17 cellular contexts compared by ENCODE assay signal in the genomic region with DNA sequence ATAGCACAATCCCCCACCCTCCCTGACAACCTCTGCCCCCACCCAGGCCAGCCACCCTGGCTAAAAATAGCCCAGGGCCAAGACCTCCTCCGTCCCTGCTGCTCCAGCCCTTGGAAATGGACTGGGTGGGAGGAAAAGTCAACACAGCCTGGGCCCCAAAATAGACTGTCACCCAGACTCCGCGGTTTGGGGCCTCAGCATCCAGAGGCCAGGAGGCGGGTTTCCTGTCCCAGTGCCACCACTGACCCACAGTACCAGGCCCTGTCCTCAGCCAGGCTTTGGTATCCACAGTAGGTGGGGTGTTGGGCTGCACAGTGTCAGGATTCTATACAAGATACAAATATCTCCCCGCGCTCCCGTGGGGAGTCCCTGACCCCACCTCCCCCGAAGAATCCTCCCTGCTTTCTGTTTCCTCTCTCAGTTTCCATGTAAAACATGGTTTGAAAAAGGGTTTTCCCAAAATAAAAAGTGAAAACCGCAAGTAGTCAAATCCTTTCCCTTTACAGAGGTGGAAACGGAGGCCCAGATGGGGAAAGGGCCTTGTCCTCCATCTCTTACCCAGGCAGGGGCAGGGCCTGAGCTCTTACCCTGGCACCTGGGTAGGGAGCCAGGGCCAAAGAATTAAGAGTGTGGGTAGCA. TPM values are rescaled to one million over a fixed set of nuclear protein-coding genes. Genes with fewer than 3 reads are reported as not detected.
DNase-seq lines count a peak whose midpoint lies in the region; ATAC-seq and TF ChIP-seq lines count a peak whose summit lies in the region.
"Had no signal": no experiment of that assay in that cellular context is flagged by ENCODE, and none has a peak within 500 bp of the region (broad histone marks: within the 10 kb centered on the region; RNA-seq: fewer than 3 reads in every experiment).

No MANE protein-coding gene starts in this region.

- H4K5ac ChIP-seq in IMR-90 (ENCODE audit: low read depth, low read length): no peak overlapping the region

- H3K56ac ChIP-seq in IMR-90 (ENCODE audit: extremely low read depth, insufficient read depth, low read length): no peak overlapping the region

- H3K18ac ChIP-seq in IMR-90 (ENCODE audit: low read depth, low read length): no peak overlapping the region

- H3K36me3 ChIP-seq in IMR-90 (ENCODE audit: control insufficient read depth, insufficient read depth, low read length): no peaks in the 10 kb centered on the region; the same call in 1 of the 2 replicates
- H3K36me3 ChIP-seq: thoracic aorta had no signal

- peak overlapping the region; percentile 51 for H2AK9ac ChIP-seq in IMR-90 (replicated peaks; ENCODE audit: low read depth, low read length, poor library complexity)

- H3K14ac ChIP-seq in IMR-90 (replicated peaks; ENCODE audit: low read depth, low read length): no peak overlapping the region

- 67% methylated on average over 1 of the region's 10 CpGs; no CpG with 5 or more reads in 1 of the 2 experiments for WGBS in IMR-90 (ENCODE audit: extremely low coverage in 2 of 2, insufficient read length in 1 of 2), 2 experiments

- no peak overlapping the region for H2BK120ac ChIP-seq in IMR-90 (ENCODE audit: low read depth, low read length)

- no peak overlapping the region for H3K4me3 ChIP-seq in IMR-90 (ENCODE audit: insufficient read depth, low read depth, low read length)
- H3K4me3 ChIP-seq: thoracic aorta had no signal

- H3K27me3 ChIP-seq in IMR-90 (ENCODE audit: control insufficient read depth, insufficient read depth, low read length) (no peaks in the 10 kb centered on the region), layer of hippocampus (ENCODE audit: control insufficient read depth, insufficient read depth, low read length) (no peaks in the 10 kb centered on the region)

- H2BK20ac ChIP-seq in IMR-90 (ENCODE audit: low read depth, low read length): no peak overlapping the region

- no peak overlapping the region for H3K4ac ChIP-seq in IMR-90 (ENCODE audit: low read depth, low read length)

- DNase-seq in IMR-90 (no peak), substantia nigra (lab: John Stamatoyannopoulos, UW) (no peak), SHP77 (lab: John Stamatoyannopoulos, UW) (no peak)
- DNase-seq: activated CD4-positive, alpha-beta memory T cell treated with anti-CD3 and anti-CD28 coated beads, Interleukin-2, amount 10 ng/mL, durations not matched to agents 7 days and 5 days; activated naive CD8-positive, alpha-beta T cell treated with anti-CD3 and anti-CD28 coated beads, Interleukin-2, amount 50 U/mL, for 24 hours; activated T-cell treated with anti-CD3 and anti-CD28 coated beads, Interleukin-2, amount 50 U/mL, for 72 hours; HCEC 1CT; MM.1S; NCI-H2081 treated with DMSO at 0.1 percent for 48 hours; NCI-H524; stimulated activated CD4-positive, alpha-beta T cell treated with anti-CD3 and anti-CD28 coated beads, Interleukin-2, amount 100 ng/mL, for 24 hours had no signal

- BruUV-seq in IMR-90 (replicated peaks; lab: Mats Ljungman, UMichigan): no TSS peak

- H3K27ac ChIP-seq in IMR-90 (ENCODE audit: insufficient read depth, low read length) (no peak overlapping the region), layer of hippocampus (ENCODE audit: low read depth, low read length) (peak overlapping the region; percentile 98), substantia nigra (ENCODE audit: low read depth, low read length, poor library complexity, severe bottlenecking) (peak overlapping the region; percentile 99)

- intact Hi-C loops in IMR-90 (cut with micrococcal nuclease): no loop called here

- no peak for TF ChIP-seq CTCF in IMR-90 (conservative IDR thresholded peaks at IDR 0.05; ENCODE audit: low read depth, low read length)

- H3K4me1 ChIP-seq in IMR-90 (ENCODE audit: control insufficient read depth, insufficient read depth, low read length): peaks cover 13% of the 10 kb centered on the region

- H3K27ac Mint-ChIP-seq in activated T-helper 17 cell treated with anti-CD3 and anti-CD28 coated beads, Interleukin-2, amount 50 U/mL, for 72 hours: peak overlapping the region; percentile 59
- H3K27ac Mint-ChIP-seq: activated CD4-positive, alpha-beta memory T cell treated with anti-CD3 and anti-CD28 coated beads, Interleukin-2, amount 10 ng/mL, durations not matched to agents 7 days and 5 days; activated naive CD8-positive, alpha-beta T cell treated with anti-CD3 and anti-CD28 coated beads, Interleukin-2, amount 50 U/mL, for 24 hours; activated T-cell treated with anti-CD3 and anti-CD28 coated beads, Interleukin-2, amount 50 U/mL, for 72 hours had no signal

- dilution Hi-C loops in IMR-90 (cut with HindIII; ENCODE audit: low sequenced_read_pairs, unreplicated experiment): no loop called here

- H3K9ac ChIP-seq in IMR-90 (ENCODE audit: low read depth, low read length): no peak overlapping the region

- no peak overlapping the region for H2BK5ac ChIP-seq in IMR-90 (ENCODE audit: low read depth, low read length, poor library complexity, severe bottlenecking)

- H3K4me1 Mint-ChIP-seq in activated T-helper 17 cell treated with anti-CD3 and anti-CD28 coated beads, Interleukin-2, amount 50 U/mL, for 72 hours: no peaks in the 10 kb centered on the region

- H2AK5ac ChIP-seq in IMR-90 (ENCODE audit: low read depth, low read length): no peak overlapping the region

- peak overlapping the region; percentile 48 for H2AFZ ChIP-seq in IMR-90 (replicated peaks; ENCODE audit: low read length, poor library complexity)

- peaks cover 5% of the 10 kb centered on the region for H4K20me1 ChIP-seq in IMR-90 (ENCODE audit: insufficient read depth, low read length)

- CTCF ChIA-PET in IMR-90 (lab: Yijun Ruan, JAX): interaction anchor here (0.8 kb wide), 1 partner anchor 20 kb away, joined by 3 read pairs; a partner anchor contains a TSS

- H3K36me3 Mint-ChIP-seq in activated T-helper 17 cell treated with anti-CD3 and anti-CD28 coated beads, Interleukin-2, amount 50 U/mL, for 72 hours (ENCODE audit: low read depth): no peaks in the 10 kb centered on the region

- no peak overlapping the region for H4K91ac ChIP-seq in IMR-90 (ENCODE audit: insufficient read depth, low read depth, low read length)

- no peak overlapping the region for H4K8ac ChIP-seq in IMR-90 (ENCODE audit: low read depth in 2 of 2, low read length in 2 of 2)

- no peak overlapping the region for H3K23ac ChIP-seq in IMR-90 (ENCODE audit: low read depth, low read length)

- TF ChIP-seq POLR2A in IMR-90 (IDR thresholded peaks at IDR 0.05; ENCODE audit: low read depth, low read length): no peak

- ATAC-seq in IMR-90 (ENCODE audit: low read depth) (no peak), GM18868 (IDR thresholded peaks at IDR 0.05; ENCODE audit: unreplicated experiment) (no peak), HG02870 (IDR thresholded peaks at IDR 0.05; ENCODE audit: unreplicated experiment) (no peak)
- ATAC-seq in activated T-helper 17 cell treated with anti-CD3 and anti-CD28 coated beads, Interleukin-2, amount 50 U/mL, for 72 hours (replicated peaks): peak; percentile 66
- ATAC-seq: SK-N-SH treated with all-trans-retinoic acid at 6 μM for 48 hours had no signal

- in situ Hi-C loops in IMR-90 (cut with MboI; ENCODE audit: low sequenced_read_pairs): no loop called here

- peaks cover 16% of the 10 kb centered on the region; the same call in 1 of the 2 replicates for H3K9me1 ChIP-seq in IMR-90 (ENCODE audit: insufficient read depth, low read length)

- no peak for TF ChIP-seq RAD21 in IMR-90 (IDR thresholded peaks at IDR 0.05; ENCODE audit: low read length)

- peak overlapping the region; percentile 28 for H3K4me3 Mint-ChIP-seq in activated T-helper 17 cell treated with anti-CD3 and anti-CD28 coated beads, Interleukin-2, amount 50 U/mL, for 72 hours
- H3K4me3 Mint-ChIP-seq: activated CD4-positive, alpha-beta memory T cell treated with anti-CD3 and anti-CD28 coated beads, Interleukin-2, amount 10 ng/mL, durations not matched to agents 7 days and 5 days; activated naive CD8-positive, alpha-beta T cell treated with anti-CD3 and anti-CD28 coated beads, Interleukin-2, amount 50 U/mL, for 24 hours; activated T-cell treated with anti-CD3 and anti-CD28 coated beads, Interleukin-2, amount 50 U/mL, for 72 hours had no signal

- no peaks in the 10 kb centered on the region for H3K9me3 Mint-ChIP-seq in activated T-helper 17 cell treated with anti-CD3 and anti-CD28 coated beads, Interleukin-2, amount 50 U/mL, for 72 hours
- H3K9me3 Mint-ChIP-seq: activated CD4-positive, alpha-beta memory T cell treated with anti-CD3 and anti-CD28 coated beads, Interleukin-2, amount 10 ng/mL, durations not matched to agents 7 days and 5 days; activated naive CD8-positive, alpha-beta T cell treated with anti-CD3 and anti-CD28 coated beads, Interleukin-2, amount 50 U/mL, for 24 hours; activated T-cell treated with anti-CD3 and anti-CD28 coated beads, Interleukin-2, amount 50 U/mL, for 72 hours had no signal

- POLR2A ChIA-PET in IMR-90 (lab: Charles Lee; ENCODE audit: unreplicated experiment): no interaction called here

- H2BK15ac ChIP-seq in IMR-90 (ENCODE audit: low read depth, low read length): no peak overlapping the region

- no peaks in the 10 kb centered on the region for H3K27me3 Mint-ChIP-seq in activated T-helper 17 cell treated with anti-CD3 and anti-CD28 coated beads, Interleukin-2, amount 50 U/mL, for 72 hours
- H3K27me3 Mint-ChIP-seq: activated naive CD8-positive, alpha-beta T cell treated with anti-CD3 and anti-CD28 coated beads, Interleukin-2, amount 50 U/mL, for 24 hours had no signal

- H3K9me3 ChIP-seq in IMR-90 (ENCODE audit: control insufficient read depth, insufficient read depth, low read length): no peaks in the 10 kb centered on the region
- H3K9me3 ChIP-seq: thoracic aorta had no signal

- H3K79me1 ChIP-seq in IMR-90 (ENCODE audit: low read depth in 1 of 2, low read length in 2 of 2): peaks cover 4 to 24% of the 10 kb centered on the region in 2 experiments; a peak in 2 of 4 replicates

- no peak overlapping the region for H3K4me2 ChIP-seq in IMR-90 (ENCODE audit: low read depth, low read length)

TF ChIP-seq in IMR-90, 13 proteins besides CTCF, POLR2A, EP300 and RAD21 (continues in another document):
- TF ChIP-seq MAFK (IDR thresholded peaks at IDR 0.05; ENCODE audit: low read depth, low read length) (no peak), NFE2L2 (IDR thresholded peaks at IDR 0.05; ENCODE audit: low read depth, low read length) (no peak)
- TF ChIP-seq, protein P1, sequence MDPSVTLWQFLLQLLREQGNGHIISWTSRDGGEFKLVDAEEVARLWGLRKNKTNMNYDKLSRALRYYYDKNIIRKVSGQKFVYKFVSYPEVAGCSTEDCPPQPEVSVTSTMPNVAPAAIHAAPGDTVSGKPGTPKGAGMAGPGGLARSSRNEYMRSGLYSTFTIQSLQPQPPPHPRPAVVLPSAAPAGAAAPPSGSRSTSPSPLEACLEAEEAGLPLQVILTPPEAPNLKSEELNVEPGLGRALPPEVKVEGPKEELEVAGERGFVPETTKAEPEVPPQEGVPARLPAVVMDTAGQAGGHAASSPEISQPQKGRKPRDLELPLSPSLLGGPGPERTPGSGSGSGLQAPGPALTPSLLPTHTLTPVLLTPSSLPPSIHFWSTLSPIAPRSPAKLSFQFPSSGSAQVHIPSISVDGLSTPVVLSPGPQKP (IDR thresholded peaks at IDR 0.05; ENCODE audit: borderline replicate concordance, low read depth, low read length): no peak

RNA-seq across cellular contexts. Expression of a gene that starts 20.1 kb away (rescaled TPM):
- 9.2 and 15.4 TPM in 2 replicates for total RNA-seq in IMR-90 (2012; rRNA removed)
- 48.0 and 50.3 TPM in 2 replicates for polyA plus RNA-seq in IMR-90 (2012; rRNA removed)
- 23.4 and 53.6 TPM in 2 replicates for polyA plus RNA-seq in IMR-90 (2012; cell fraction: cytosol; rRNA removed)
- 22.4 and 40.8 TPM in 2 replicates for polyA plus RNA-seq in IMR-90 (2012; cell fraction: nucleus; rRNA removed; ENCODE audit: low replicate concordance)
- total RNA-seq in activated T-helper 17 cell treated with anti-CD3 and anti-CD28 coated beads, Interleukin-2, amount 50 U/mL, for 72 hours: 1 to 10 TPM; 3.8 to 4.4 TPM
